1 cellular context compared by ENCODE assay signal in the genomic region with DNA sequence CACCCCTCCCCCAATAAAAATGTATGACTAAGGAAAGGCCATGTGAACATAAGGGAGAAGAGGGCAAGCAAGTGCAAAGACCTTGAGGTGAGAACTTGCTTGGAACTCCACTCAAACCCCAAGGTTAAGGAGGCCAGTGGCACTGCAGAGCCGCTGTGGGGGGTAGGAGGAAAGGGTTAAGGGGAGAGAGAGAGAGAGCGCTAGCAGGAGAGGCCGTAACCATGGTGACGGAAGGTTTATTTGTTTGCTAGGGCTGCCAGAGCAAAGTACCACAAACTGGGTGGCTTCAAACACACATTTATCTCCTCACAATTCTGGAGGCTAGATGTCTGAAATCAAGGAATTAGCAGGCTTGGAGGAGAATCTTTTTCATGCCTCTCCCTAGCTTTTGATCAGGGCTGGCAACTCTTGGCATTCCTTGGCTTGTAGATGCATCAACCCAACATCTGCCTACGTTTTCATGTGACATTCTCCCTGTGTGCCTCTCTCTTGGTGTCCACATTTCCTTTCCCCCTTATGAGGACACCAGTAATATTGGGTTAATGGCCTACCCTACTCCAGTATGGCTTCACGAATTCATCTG.
A peak's percentile ranks its signal among the peaks of the same experiment; 100 is the strongest.
TF ChIP-seq lines count a peak whose summit lies in the region.

No MANE protein-coding gene starts in this region.

TF ChIP-seq in HepG2, 621 proteins besides CTCF, POLR2A, EP300 and RAD21 (continues in another document):
- TF ChIP-seq FOXJ3 (CRISPR knock-in tag; IDR thresholded peaks at IDR 0.05; ENCODE audit: borderline replicate concordance): peak; percentile 46; the same call in 1 of the 2 replicates
- no peak for TF ChIP-seq ERF (CRISPR knock-in tag; IDR thresholded peaks at IDR 0.05)
- TF ChIP-seq MAZ (IDR thresholded peaks at IDR 0.05; ENCODE audit: borderline replicate concordance, low read depth, low read length): peak; percentile 75
- no peak for TF ChIP-seq MAZ (CRISPR knock-in tag; IDR thresholded peaks at IDR 0.05; ENCODE audit: low read depth)
- no peak for TF ChIP-seq HNRNPK (IDR thresholded peaks at IDR 0.05; ENCODE audit: low read depth, low read length, poor library complexity, severe bottlenecking)
- TF ChIP-seq, protein P1, sequence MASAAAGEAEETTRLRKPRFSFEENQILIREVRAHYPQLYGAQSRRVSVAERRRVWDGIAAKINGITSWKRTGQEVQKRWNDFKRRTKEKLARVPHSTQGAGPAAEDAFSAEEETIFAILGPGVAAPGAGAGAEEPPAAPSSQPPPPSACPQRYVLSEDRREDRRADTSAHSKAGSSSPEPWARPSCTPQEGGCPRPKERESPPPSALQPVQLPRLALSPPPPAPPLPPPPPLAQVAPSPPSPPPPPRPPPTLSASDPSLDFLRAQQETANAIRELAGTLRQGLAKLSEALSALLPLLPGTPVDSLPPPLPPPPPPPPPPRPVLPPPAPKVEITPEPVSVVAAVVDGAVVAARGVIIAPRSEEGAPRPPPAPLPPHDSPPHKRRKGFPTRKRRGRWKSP (CRISPR knock-in tag; IDR thresholded peaks at IDR 0.05): no peak
- no peak for TF ChIP-seq ZNF772 (CRISPR knock-in tag; IDR thresholded peaks at IDR 0.05)
- no peak for TF ChIP-seq NCOA5 (CRISPR knock-in tag; IDR thresholded peaks at IDR 0.05)
- peak; percentile 39; the same call in 1 of the 2 replicates for TF ChIP-seq GATAD2A (CRISPR knock-in tag; IDR thresholded peaks at IDR 0.05)
- no peak for TF ChIP-seq KLF12 (CRISPR knock-in tag; IDR thresholded peaks at IDR 0.05; ENCODE audit: borderline replicate concordance)
- TF ChIP-seq ZNF788 (CRISPR knock-in tag; IDR thresholded peaks at IDR 0.05; ENCODE audit: borderline replicate concordance): peak; percentile 35; the same call in 1 of the 2 replicates
- 0 out of 2 replicates have a peak, but pooled peaks have one; percentile 47 for TF ChIP-seq HDAC1 (CRISPR knock-in tag; IDR thresholded peaks at IDR 0.05)
- TF ChIP-seq, protein P2, sequence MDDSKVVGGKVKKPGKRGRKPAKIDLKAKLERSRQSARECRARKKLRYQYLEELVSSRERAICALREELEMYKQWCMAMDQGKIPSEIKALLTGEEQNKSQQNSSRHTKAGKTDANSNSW (CRISPR knock-in tag; IDR thresholded peaks at IDR 0.05; ENCODE audit: borderline replicate concordance): no peak
- TF ChIP-seq, protein P3, sequence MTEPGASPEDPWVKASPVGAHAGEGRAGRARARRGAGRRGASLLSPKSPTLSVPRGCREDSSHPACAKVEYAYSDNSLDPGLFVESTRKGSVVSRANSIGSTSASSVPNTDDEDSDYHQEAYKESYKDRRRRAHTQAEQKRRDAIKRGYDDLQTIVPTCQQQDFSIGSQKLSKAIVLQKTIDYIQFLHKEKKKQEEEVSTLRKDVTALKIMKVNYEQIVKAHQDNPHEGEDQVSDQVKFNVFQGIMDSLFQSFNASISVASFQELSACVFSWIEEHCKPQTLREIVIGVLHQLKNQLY (CRISPR knock-in tag; IDR thresholded peaks at IDR 0.05): no peak
- TF ChIP-seq, protein P4, sequence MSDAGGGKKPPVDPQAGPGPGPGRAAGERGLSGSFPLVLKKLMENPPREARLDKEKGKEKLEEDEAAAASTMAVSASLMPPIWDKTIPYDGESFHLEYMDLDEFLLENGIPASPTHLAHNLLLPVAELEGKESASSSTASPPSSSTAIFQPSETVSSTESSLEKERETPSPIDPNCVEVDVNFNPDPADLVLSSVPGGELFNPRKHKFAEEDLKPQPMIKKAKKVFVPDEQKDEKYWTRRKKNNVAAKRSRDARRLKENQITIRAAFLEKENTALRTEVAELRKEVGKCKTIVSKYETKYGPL (CRISPR knock-in tag; IDR thresholded peaks at IDR 0.05): no peak
- no peak for TF ChIP-seq ZNF446 (CRISPR knock-in tag; IDR thresholded peaks at IDR 0.05)
- no peak for TF ChIP-seq RBAK (CRISPR knock-in tag; IDR thresholded peaks at IDR 0.05)
- no peak for TF ChIP-seq YEATS4 (CRISPR knock-in tag; IDR thresholded peaks at IDR 0.05; ENCODE audit: borderline replicate concordance)
- TF ChIP-seq CC2D1A (CRISPR knock-in tag; IDR thresholded peaks at IDR 0.05): no peak
- TF ChIP-seq, protein P5, sequence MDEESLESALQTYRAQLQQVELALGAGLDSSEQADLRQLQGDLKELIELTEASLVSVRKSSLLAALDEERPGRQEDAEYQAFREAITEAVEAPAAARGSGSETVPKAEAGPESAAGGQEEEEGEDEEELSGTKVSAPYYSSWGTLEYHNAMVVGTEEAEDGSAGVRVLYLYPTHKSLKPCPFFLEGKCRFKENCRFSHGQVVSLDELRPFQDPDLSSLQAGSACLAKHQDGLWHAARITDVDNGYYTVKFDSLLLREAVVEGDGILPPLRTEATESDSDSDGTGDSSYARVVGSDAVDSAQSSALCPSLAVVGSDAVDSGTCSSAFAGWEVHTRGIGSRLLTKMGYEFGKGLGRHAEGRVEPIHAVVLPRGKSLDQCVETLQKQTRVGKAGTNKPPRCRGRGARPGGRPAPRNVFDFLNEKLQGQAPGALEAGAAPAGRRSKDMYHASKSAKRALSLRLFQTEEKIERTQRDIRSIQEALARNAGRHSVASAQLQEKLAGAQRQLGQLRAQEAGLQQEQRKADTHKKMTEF (CRISPR knock-in tag; IDR thresholded peaks at IDR 0.05): no peak
- TF ChIP-seq ZBTB21 (CRISPR knock-in tag; IDR thresholded peaks at IDR 0.05): no peak
- no peak for TF ChIP-seq SP4 (CRISPR knock-in tag; IDR thresholded peaks at IDR 0.05)
- TF ChIP-seq TCF7L2 (IDR thresholded peaks at IDR 0.05; ENCODE audit: low read depth, low read length): no peak
- TF ChIP-seq, protein P6, sequence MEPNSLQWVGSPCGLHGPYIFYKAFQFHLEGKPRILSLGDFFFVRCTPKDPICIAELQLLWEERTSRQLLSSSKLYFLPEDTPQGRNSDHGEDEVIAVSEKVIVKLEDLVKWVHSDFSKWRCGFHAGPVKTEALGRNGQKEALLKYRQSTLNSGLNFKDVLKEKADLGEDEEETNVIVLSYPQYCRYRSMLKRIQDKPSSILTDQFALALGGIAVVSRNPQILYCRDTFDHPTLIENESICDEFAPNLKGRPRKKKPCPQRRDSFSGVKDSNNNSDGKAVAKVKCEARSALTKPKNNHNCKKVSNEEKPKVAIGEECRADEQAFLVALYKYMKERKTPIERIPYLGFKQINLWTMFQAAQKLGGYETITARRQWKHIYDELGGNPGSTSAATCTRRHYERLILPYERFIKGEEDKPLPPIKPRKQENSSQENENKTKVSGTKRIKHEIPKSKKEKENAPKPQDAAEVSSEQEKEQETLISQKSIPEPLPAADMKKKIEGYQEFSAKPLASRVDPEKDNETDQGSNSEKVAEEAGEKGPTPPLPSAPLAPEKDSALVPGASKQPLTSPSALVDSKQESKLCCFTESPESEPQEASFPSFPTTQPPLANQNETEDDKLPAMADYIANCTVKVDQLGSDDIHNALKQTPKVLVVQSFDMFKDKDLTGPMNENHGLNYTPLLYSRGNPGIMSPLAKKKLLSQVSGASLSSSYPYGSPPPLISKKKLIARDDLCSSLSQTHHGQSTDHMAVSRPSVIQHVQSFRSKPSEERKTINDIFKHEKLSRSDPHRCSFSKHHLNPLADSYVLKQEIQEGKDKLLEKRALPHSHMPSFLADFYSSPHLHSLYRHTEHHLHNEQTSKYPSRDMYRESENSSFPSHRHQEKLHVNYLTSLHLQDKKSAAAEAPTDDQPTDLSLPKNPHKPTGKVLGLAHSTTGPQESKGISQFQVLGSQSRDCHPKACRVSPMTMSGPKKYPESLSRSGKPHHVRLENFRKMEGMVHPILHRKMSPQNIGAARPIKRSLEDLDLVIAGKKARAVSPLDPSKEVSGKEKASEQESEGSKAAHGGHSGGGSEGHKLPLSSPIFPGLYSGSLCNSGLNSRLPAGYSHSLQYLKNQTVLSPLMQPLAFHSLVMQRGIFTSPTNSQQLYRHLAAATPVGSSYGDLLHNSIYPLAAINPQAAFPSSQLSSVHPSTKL (CRISPR knock-in tag; IDR thresholded peaks at IDR 0.05): peak; percentile 60
- 0 out of 2 replicates have a peak, but pooled peaks have one; percentile 12 for TF ChIP-seq HDAC2 (CRISPR knock-in tag; IDR thresholded peaks at IDR 0.05)
- no peak for TF ChIP-seq SOX6 (IDR thresholded peaks at IDR 0.05)
- 0 out of 2 replicates have a peak, but pooled peaks have one; percentile 8 for TF ChIP-seq SOX6 (CRISPR knock-in tag; IDR thresholded peaks at IDR 0.05)
- TF ChIP-seq MXI1 (IDR thresholded peaks at IDR 0.05; ENCODE audit: borderline replicate concordance, low read depth, low read length): peak; percentile 70; the same call in 1 of the 3 replicates
- TF ChIP-seq, protein P7, sequence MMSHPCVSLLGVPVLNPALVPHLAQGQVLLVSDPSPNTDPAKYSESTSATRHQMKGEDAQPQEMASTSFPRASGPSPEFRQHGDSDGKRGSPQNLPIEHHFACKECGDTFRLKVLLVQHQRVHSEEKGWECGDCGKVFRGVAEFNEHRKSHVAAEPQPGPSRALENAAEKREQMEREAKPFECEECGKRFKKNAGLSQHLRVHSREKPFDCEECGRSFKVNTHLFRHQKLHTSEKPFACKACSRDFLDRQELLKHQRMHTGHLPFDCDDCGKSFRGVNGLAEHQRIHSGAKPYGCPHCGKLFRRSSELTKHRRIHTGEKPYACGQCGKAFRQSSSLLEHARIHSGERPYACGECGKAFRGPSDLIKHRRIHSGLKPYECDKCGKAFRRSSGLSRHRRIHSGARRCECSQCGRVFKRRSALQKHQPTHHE (CRISPR knock-in tag; IDR thresholded peaks at IDR 0.05; ENCODE audit: borderline replicate concordance): no peak
- TF ChIP-seq ZNF883 (CRISPR knock-in tag; IDR thresholded peaks at IDR 0.05; ENCODE audit: not compliant biosample characterization): no peak
- TF ChIP-seq THAP11 (CRISPR knock-in tag; IDR thresholded peaks at IDR 0.05): 0 out of 2 replicates have a peak, but pooled peaks have one; percentile 21
- TF ChIP-seq SALL1 (CRISPR knock-in tag; IDR thresholded peaks at IDR 0.05): 0 out of 2 replicates have a peak, but pooled peaks have one; percentile 29
- no peak for TF ChIP-seq TBX3 (IDR thresholded peaks at IDR 0.05; ENCODE audit: borderline replicate concordance)
- no peak for TF ChIP-seq MTF1 (CRISPR knock-in tag; IDR thresholded peaks at IDR 0.05)
- TF ChIP-seq JUN (CRISPR knock-in tag; IDR thresholded peaks at IDR 0.05): no peak
- TF ChIP-seq ZSCAN22 (CRISPR knock-in tag; IDR thresholded peaks at IDR 0.05): no peak
- TF ChIP-seq, protein P8, sequence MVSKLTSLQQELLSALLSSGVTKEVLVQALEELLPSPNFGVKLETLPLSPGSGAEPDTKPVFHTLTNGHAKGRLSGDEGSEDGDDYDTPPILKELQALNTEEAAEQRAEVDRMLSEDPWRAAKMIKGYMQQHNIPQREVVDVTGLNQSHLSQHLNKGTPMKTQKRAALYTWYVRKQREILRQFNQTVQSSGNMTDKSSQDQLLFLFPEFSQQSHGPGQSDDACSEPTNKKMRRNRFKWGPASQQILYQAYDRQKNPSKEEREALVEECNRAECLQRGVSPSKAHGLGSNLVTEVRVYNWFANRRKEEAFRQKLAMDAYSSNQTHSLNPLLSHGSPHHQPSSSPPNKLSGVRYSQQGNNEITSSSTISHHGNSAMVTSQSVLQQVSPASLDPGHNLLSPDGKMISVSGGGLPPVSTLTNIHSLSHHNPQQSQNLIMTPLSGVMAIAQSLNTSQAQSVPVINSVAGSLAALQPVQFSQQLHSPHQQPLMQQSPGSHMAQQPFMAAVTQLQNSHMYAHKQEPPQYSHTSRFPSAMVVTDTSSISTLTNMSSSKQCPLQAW (CRISPR knock-in tag; IDR thresholded peaks at IDR 0.05): 0 out of 2 replicates have a peak, but pooled peaks have one; percentile 28
- TF ChIP-seq, protein P9, sequence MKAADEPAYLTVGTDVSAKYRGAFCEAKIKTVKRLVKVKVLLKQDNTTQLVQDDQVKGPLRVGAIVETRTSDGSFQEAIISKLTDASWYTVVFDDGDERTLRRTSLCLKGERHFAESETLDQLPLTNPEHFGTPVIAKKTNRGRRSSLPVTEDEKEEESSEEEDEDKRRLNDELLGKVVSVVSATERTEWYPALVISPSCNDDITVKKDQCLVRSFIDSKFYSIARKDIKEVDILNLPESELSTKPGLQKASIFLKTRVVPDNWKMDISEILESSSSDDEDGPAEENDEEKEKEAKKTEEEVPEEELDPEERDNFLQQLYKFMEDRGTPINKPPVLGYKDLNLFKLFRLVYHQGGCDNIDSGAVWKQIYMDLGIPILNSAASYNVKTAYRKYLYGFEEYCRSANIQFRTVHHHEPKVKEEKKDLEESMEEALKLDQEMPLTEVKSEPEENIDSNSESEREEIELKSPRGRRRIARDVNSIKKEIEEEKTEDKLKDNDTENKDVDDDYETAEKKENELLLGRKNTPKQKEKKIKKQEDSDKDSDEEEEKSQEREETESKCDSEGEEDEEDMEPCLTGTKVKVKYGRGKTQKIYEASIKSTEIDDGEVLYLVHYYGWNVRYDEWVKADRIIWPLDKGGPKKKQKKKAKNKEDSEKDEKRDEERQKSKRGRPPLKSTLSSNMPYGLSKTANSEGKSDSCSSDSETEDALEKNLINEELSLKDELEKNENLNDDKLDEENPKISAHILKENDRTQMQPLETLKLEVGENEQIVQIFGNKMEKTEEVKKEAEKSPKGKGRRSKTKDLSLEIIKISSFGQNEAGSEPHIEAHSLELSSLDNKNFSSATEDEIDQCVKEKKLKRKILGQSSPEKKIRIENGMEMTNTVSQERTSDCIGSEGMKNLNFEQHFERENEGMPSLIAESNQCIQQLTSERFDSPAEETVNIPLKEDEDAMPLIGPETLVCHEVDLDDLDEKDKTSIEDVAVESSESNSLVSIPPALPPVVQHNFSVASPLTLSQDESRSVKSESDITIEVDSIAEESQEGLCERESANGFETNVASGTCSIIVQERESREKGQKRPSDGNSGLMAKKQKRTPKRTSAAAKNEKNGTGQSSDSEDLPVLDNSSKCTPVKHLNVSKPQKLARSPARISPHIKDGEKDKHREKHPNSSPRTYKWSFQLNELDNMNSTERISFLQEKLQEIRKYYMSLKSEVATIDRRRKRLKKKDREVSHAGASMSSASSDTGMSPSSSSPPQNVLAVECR (CRISPR knock-in tag; IDR thresholded peaks at IDR 0.05; ENCODE audit: borderline replicate concordance): peak; percentile 57; the same call in 1 of the 2 replicates
- TF ChIP-seq BORCS8-MEF2B (CRISPR knock-in tag; IDR thresholded peaks at IDR 0.05): no peak
- TF ChIP-seq, protein P10, sequence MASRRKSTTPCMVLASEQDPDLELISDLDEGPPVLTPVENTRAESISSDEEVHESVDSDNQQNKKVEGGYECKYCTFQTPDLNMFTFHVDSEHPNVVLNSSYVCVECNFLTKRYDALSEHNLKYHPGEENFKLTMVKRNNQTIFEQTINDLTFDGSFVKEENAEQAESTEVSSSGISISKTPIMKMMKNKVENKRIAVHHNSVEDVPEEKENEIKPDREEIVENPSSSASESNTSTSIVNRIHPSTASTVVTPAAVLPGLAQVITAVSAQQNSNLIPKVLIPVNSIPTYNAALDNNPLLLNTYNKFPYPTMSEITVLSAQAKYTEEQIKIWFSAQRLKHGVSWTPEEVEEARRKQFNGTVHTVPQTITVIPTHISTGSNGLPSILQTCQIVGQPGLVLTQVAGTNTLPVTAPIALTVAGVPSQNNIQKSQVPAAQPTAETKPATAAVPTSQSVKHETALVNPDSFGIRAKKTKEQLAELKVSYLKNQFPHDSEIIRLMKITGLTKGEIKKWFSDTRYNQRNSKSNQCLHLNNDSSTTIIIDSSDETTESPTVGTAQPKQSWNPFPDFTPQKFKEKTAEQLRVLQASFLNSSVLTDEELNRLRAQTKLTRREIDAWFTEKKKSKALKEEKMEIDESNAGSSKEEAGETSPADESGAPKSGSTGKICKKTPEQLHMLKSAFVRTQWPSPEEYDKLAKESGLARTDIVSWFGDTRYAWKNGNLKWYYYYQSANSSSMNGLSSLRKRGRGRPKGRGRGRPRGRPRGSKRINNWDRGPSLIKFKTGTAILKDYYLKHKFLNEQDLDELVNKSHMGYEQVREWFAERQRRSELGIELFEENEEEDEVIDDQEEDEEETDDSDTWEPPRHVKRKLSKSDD (CRISPR knock-in tag; IDR thresholded peaks at IDR 0.05; ENCODE audit: low read depth): no peak
- no peak for TF ChIP-seq MZF1 (CRISPR knock-in tag; IDR thresholded peaks at IDR 0.05; ENCODE audit: borderline replicate concordance)
- TF ChIP-seq SAP130 (CRISPR knock-in tag; IDR thresholded peaks at IDR 0.05; ENCODE audit: low read depth): peak; percentile 67
- TF ChIP-seq FLYWCH1 (CRISPR knock-in tag; IDR thresholded peaks at IDR 0.05): no peak
- TF ChIP-seq SUZ12 (IDR thresholded peaks at IDR 0.05; ENCODE audit: low read depth, low read length): no peak
